18 cellular contexts compared by ENCODE assay signal in genomic region chr4:184434021-184434420, GRCh38. TPM values are rescaled to one million over a fixed set of nuclear protein-coding genes. Genes with fewer than 3 reads are reported as not detected.
DNase-seq lines count a peak whose midpoint lies in the region; ATAC-seq, FAIRE-seq and TF ChIP-seq lines count a peak whose summit lies in the region.
"Had no signal": no experiment of that assay in that cellular context is flagged by ENCODE, and none has a peak within 500 bp of the region (broad histone marks: within the 10 kb centered on the region; RNA-seq: fewer than 3 reads in every experiment).

No MANE protein-coding gene starts in this region.

- TF ChIP-seq POLR2A in HepG2 (IDR thresholded peaks at IDR 0.05; ENCODE audit: insufficient read depth in 1 of 2, low read depth in 2 of 2, low read length in 2 of 2) = no peak

- TF ChIP-seq EP300 in HepG2 (IDR thresholded peaks at IDR 0.05; ENCODE audit: low read depth in 2 of 2, low read length in 2 of 2) (0 out of 4 replicates have a peak, but pooled peaks of 1 of the 2 experiments have one; percentile 9), HepG2 (CRISPR knock-in tag; IDR thresholded peaks at IDR 0.05; ENCODE audit: borderline replicate concordance) (no peak)

- no peak for TF ChIP-seq RAD21 in HepG2 (CRISPR knock-in tag; IDR thresholded peaks at IDR 0.05)

- no peak overlapping the region for H2AFZ ChIP-seq in HepG2 (ENCODE audit: low read length)

- no peaks in the 10 kb centered on the region for H3K27me3 Mint-ChIP-seq in activated T-cell treated with anti-CD3 and anti-CD28 coated beads, Interleukin-2, amount 50 U/mL, for 72 hours (ENCODE audit: low read depth)
- H3K27me3 Mint-ChIP-seq in CD4-positive, alpha-beta T cell = no peaks in the 10 kb centered on the region
- no peaks in the 10 kb centered on the region for H3K27me3 Mint-ChIP-seq in neural crest cell (ENCODE audit: low read depth)

- H4K20me1 ChIP-seq in HepG2 (ENCODE audit: insufficient read depth, low read length) = peaks cover 9% of the 10 kb centered on the region; the same call in 1 of the 2 replicates

- no peak for TF ChIP-seq CTCF in CD4-positive, alpha-beta T cell (IDR thresholded peaks at IDR 0.05)
- TF ChIP-seq CTCF in HepG2 (CRISPR knock-in tag; IDR thresholded peaks at IDR 0.05) = no peak
- TF ChIP-seq CTCF in neural crest cell (conservative IDR thresholded peaks at IDR 0.05) = no peak

- H3K27ac Mint-ChIP-seq in activated T-cell treated with anti-CD3 and anti-CD28 coated beads, Interleukin-2, amount 50 U/mL, for 72 hours = peak overlapping the region; percentile 20
- H3K27ac Mint-ChIP-seq in CD4-positive, alpha-beta T cell = peak overlapping the region; percentile 19
- H3K27ac Mint-ChIP-seq in neural crest cell (ENCODE audit: unreplicated experiment) = peak overlapping the region; percentile 85

- in situ Hi-C loops in HepG2 (cut with HindIII; ENCODE audit: extremely low pct_ligation_motif_present, low pct_unique_long_range_greater_than_20kb) = loop anchor here (5.0 kb wide), 1 partner anchor 38 kb away; the partner anchor contains the start of gene IRF2

- POLR2A ChIA-PET in CD4-positive, alpha-beta T cell (lab: Charles Lee) = no interaction called here
- POLR2A ChIA-PET in HepG2 (lab: Yijun Ruan, JAX) = interaction anchor here (0.7 to 1.3 kb wide), 3 partner anchors 70 to 85 kb away, joined by 3 to 6 read pairs (median 3); no protein-coding TSS in a partner anchor

- H3K36me3 Mint-ChIP-seq in activated T-cell treated with anti-CD3 and anti-CD28 coated beads, Interleukin-2, amount 50 U/mL, for 72 hours (ENCODE audit: insufficient read depth in 2 of 2) = peaks cover 1 to 2% of the 10 kb centered on the region in 2 donors
- H3K36me3 Mint-ChIP-seq in CD4-positive, alpha-beta T cell (ENCODE audit: low read depth) = peaks cover 51% of the 10 kb centered on the region
- H3K36me3 Mint-ChIP-seq in neural crest cell (ENCODE audit: low read depth) = peaks cover 3% of the 10 kb centered on the region

- ATAC-seq in activated T-cell treated with anti-CD3 and anti-CD28 coated beads, Interleukin-2, amount 50 U/mL, for 72 hours (replicated peaks in 1 of 2) = no peak
- ATAC-seq in CD4-positive, alpha-beta T cell (ENCODE audit: poor library complexity) = no peak
- peak; percentile 83 for ATAC-seq in HepG2

- WGBS in HepG2 (ENCODE audit: low lambda C conversion rate) = 60% methylated on average over 13 of the region's 13 CpGs

- no peak overlapping the region for H3K27ac ChIP-seq in CD4-positive, alpha-beta T cell (ENCODE audit: low read depth, low read length)
- H3K27ac ChIP-seq in HepG2 (ENCODE audit: extremely low read length, insufficient read depth, low read length) = peak overlapping the region; percentile 36
- H3K27ac ChIP-seq: BLaER1 had no signal

- H3K79me2 ChIP-seq in HepG2 (ENCODE audit: insufficient read depth, low read length) = peaks cover 66% of the 10 kb centered on the region

- H3K4me3 Mint-ChIP-seq in activated T-cell treated with anti-CD3 and anti-CD28 coated beads, Interleukin-2, amount 50 U/mL, for 72 hours = no peak overlapping the region
- no peak overlapping the region for H3K4me3 Mint-ChIP-seq in CD4-positive, alpha-beta T cell
- H3K4me3 Mint-ChIP-seq in neural crest cell = no peak overlapping the region
- H3K4me3 Mint-ChIP-seq: CD14-positive monocyte; CD8-positive, alpha-beta memory T cell; H9 had no signal

- H3K4me1 Mint-ChIP-seq in activated T-cell treated with anti-CD3 and anti-CD28 coated beads, Interleukin-2, amount 50 U/mL, for 72 hours (ENCODE audit: low read depth) = peaks cover 61% of the 10 kb centered on the region
- peaks cover 92% of the 10 kb centered on the region for H3K4me1 Mint-ChIP-seq in CD4-positive, alpha-beta T cell (ENCODE audit: low read depth)
- peaks cover 34% of the 10 kb centered on the region for H3K4me1 Mint-ChIP-seq in neural crest cell

- no peaks in the 10 kb centered on the region for H3K9me3 ChIP-seq in CD4-positive, alpha-beta T cell (ENCODE audit: control insufficient read depth, low read length)
- no peaks in the 10 kb centered on the region for H3K9me3 ChIP-seq in HepG2 (ENCODE audit: low read length)
- H3K9me3 ChIP-seq: BLaER1 had no signal

- CTCF ChIA-PET in CD4-positive, alpha-beta T cell (lab: Charles Lee) = interaction anchor here (1.2 kb wide), 1 partner anchor 10 kb away, joined by 3 read pairs; no protein-coding TSS in a partner anchor
- CTCF ChIA-PET in HepG2 (lab: Yijun Ruan, JAX; ENCODE audit: low intra/inter-chr PET ratio, low total read pairs) = no interaction called here

- H3K27me3 ChIP-seq in CD4-positive, alpha-beta T cell (ENCODE audit: control insufficient read depth, insufficient read depth, low read length) = no peaks in the 10 kb centered on the region
- no peaks in the 10 kb centered on the region for H3K27me3 ChIP-seq in HepG2 (ENCODE audit: control insufficient read depth in 1 of 2, insufficient read depth in 2 of 2, low read length in 2 of 2)
- H3K27me3 ChIP-seq: BLaER1 had no signal

- FAIRE-seq in HepG2 (lab: Jason Lieb, UNC) = no peak
- FAIRE-seq: G401.6, GM12891, GM19239, H1 had no signal

- no TSS peak for BruUV-seq in HepG2 (replicated peaks; lab: Mats Ljungman, UMichigan)

- H3K9ac ChIP-seq in HepG2 (ENCODE audit: insufficient read depth, low read depth, low read length) = no peak overlapping the region
- H3K9ac ChIP-seq: BLaER1 had no signal

- peaks cover 44% of the 10 kb centered on the region for H3K4me1 ChIP-seq in HepG2 (ENCODE audit: insufficient read depth, low read length)

- no peak overlapping the region for H3K4me2 ChIP-seq in HepG2 (ENCODE audit: low read depth, low read length)
- H3K4me2 ChIP-seq: BLaER1 had no signal

- DNase-seq in activated T-cell treated with anti-CD3 and anti-CD28 coated beads, Interleukin-2, amount 50 U/mL, for 72 hours = no peak
- DNase-seq in activated T-cell treated with anti-CD3 and anti-CD28 coated beads for 4 hours (no peak), HepG2 (ENCODE audit: low spot score) (peak; percentile 48), neural crest cell (ENCODE audit: low read depth, low spot score) (no peak), NCI-H345 treated with DMSO at 0.1 percent for 48 hours (lab: John Stamatoyannopoulos, UW; ENCODE audit: unreplicated experiment) (no peak), kidney glomerular epithelial cell (lab: John Stamatoyannopoulos, UW) (no peak), NCI-H1436 (lab: John Stamatoyannopoulos, UW) (no peak)
- DNase-seq in CD4-positive, alpha-beta T cell = no peak
- DNase-seq: 8988T; CD8-positive, alpha-beta memory T cell; COR-L47; H9 had no signal

- H3K9me3 Mint-ChIP-seq in activated T-cell treated with anti-CD3 and anti-CD28 coated beads, Interleukin-2, amount 50 U/mL, for 72 hours = no peaks in the 10 kb centered on the region
- H3K9me3 Mint-ChIP-seq in CD4-positive, alpha-beta T cell = no peaks in the 10 kb centered on the region
- H3K9me3 Mint-ChIP-seq in neural crest cell = no peaks in the 10 kb centered on the region
- H3K9me3 Mint-ChIP-seq: CD8-positive, alpha-beta memory T cell; H9 had no signal

- intact Hi-C loops in CD4-positive, alpha-beta T cell (cut with DNase I, micrococcal nuclease) = no loop called here
- intact Hi-C loops in HepG2 (cut with micrococcal nuclease; ENCODE audit: unreplicated experiment) = no loop called here

- no peaks in the 10 kb centered on the region; a peak in 3 of 5 replicates for H3K36me3 ChIP-seq in HepG2 (replicated peaks in 1 of 2; ENCODE audit: control insufficient read depth in 1 of 2, insufficient read depth in 2 of 2, low read length in 2 of 2)

- H3K4me3 ChIP-seq in HepG2 (replicated peaks in 1 of 3; ENCODE audit: insufficient read depth in 1 of 3, low read depth in 2 of 3, low read length in 3 of 3) = no peak overlapping the region
- H3K4me3 ChIP-seq: BLaER1 had no signal

TF ChIP-seq in HepG2, 621 proteins besides CTCF, POLR2A, EP300 and RAD21 (continues in another document):
- TF ChIP-seq RARA (CRISPR knock-in tag; IDR thresholded peaks at IDR 0.05) = peak; percentile 80
- no peak for TF ChIP-seq EED (CRISPR knock-in tag; IDR thresholded peaks at IDR 0.05)
- TF ChIP-seq ZFX (CRISPR knock-in tag; IDR thresholded peaks at IDR 0.05; ENCODE audit: low read depth) = peak; percentile 34; the same call in 1 of the 2 replicates

RNA-seq across cellular contexts. Expression of gene IRF2, which starts 40.3 kb away (rescaled TPM):
- 10 to 100 TPM; 70.3 TPM for total RNA-seq in activated T-cell treated with anti-CD3 and anti-CD28 coated beads, Interleukin-2, amount 50 U/mL, for 72 hours
- total RNA-seq in CD4-positive, alpha-beta T cell = 10 to 100 TPM; 11.4 to 14.9 TPM
- total RNA-seq in HepG2 (2016; rRNA removed; fragmentation: Illumina TruSeq; extraction: Trizol) = 15.5 and 24.8 TPM in 2 replicates
- total RNA-seq in HepG2 (2016; cell fraction: cytosol; rRNA removed; fragmentation: Illumina TruSeq; extraction: Trizol; ENCODE audit: low read depth) = 5.4 TPM in 2 replicates
- total RNA-seq in HepG2 (2016; cell fraction: insoluble cytoplasmic fraction; rRNA removed; fragmentation: Illumina TruSeq; extraction: Trizol) = 17.9 and 20.9 TPM in 2 replicates
- total RNA-seq in HepG2 (2016; cell fraction: membrane; rRNA removed; fragmentation: Illumina TruSeq; extraction: Trizol) = 7.7 and 9.9 TPM in 2 replicates
- 17.7 and 22.0 TPM in 2 replicates for total RNA-seq in HepG2 (2016; cell fraction: nucleus; rRNA removed; fragmentation: Illumina TruSeq; extraction: Trizol)
- polyA plus RNA-seq in HepG2 (2011; rRNA removed) = 26.0 and 28.8 TPM in 2 replicates
- polyA plus RNA-seq in HepG2 (2011; cell fraction: cytosol; rRNA removed) = 21.1 and 25.7 TPM in 2 replicates
- polyA plus RNA-seq in HepG2 (2011; cell fraction: nucleus; rRNA removed) = 16.4 and 17.7 TPM in 2 replicates
- 21.7 and 29.0 TPM in 2 replicates for polyA plus RNA-seq in HepG2 (2012)
- 1.6 and 1.8 TPM in 2 replicates for polyA plus RNA-seq in HepG2 (2016; cell fraction: cytosol; fragmentation: Illumina TruSeq; extraction: Trizol; ENCODE audit: low read depth)
- 24.7 and 29.5 TPM in 2 replicates for polyA plus RNA-seq in HepG2 (2016; cell fraction: insoluble cytoplasmic fraction; fragmentation: Illumina TruSeq; extraction: Trizol; ENCODE audit: low read depth)
- polyA plus RNA-seq in HepG2 (2016; cell fraction: membrane; fragmentation: Illumina TruSeq; extraction: Trizol; ENCODE audit: low read depth) = 4.4 and 4.5 TPM in 2 replicates
- polyA plus RNA-seq in HepG2 (2016; cell fraction: nucleus; fragmentation: Illumina TruSeq; extraction: Trizol; ENCODE audit: insufficient read depth, low read depth) = 14.4 and 16.3 TPM in 2 replicates
- 18.1 and 29.1 TPM in 2 replicates for polyA minus RNA-seq in HepG2 (2011; rRNA and poly(A)+ RNA removed; ENCODE audit: low replicate concordance)
- polyA minus RNA-seq in HepG2 (2011; cell fraction: cytosol; rRNA and poly(A)+ RNA removed) = 29.9 and 31.0 TPM in 2 replicates
- polyA minus RNA-seq in HepG2 (2011; cell fraction: nucleus; rRNA and poly(A)+ RNA removed) = 43.4 and 57.2 TPM in 2 replicates
- total RNA-seq in neural crest cell = 12.6 and 15.8 TPM in 2 replicates

Comparison
In these comparisons a context has a peak if more than half of its experiments do, and no peak if none do; other contexts are left out.
1. H3K27ac Mint-ChIP-seq: peak in every context shown above with its lines; median percentile 85 in neural crest cell; 20 in activated T-cell treated with anti-CD3 and anti-CD28 coated beads, Interleukin-2, amount 50 U/mL, for 72 hours; 19 in CD4-positive, alpha-beta T cell.